Comparison of ENCODE assay signal across 8 cellular contexts in the genomic region with DNA sequence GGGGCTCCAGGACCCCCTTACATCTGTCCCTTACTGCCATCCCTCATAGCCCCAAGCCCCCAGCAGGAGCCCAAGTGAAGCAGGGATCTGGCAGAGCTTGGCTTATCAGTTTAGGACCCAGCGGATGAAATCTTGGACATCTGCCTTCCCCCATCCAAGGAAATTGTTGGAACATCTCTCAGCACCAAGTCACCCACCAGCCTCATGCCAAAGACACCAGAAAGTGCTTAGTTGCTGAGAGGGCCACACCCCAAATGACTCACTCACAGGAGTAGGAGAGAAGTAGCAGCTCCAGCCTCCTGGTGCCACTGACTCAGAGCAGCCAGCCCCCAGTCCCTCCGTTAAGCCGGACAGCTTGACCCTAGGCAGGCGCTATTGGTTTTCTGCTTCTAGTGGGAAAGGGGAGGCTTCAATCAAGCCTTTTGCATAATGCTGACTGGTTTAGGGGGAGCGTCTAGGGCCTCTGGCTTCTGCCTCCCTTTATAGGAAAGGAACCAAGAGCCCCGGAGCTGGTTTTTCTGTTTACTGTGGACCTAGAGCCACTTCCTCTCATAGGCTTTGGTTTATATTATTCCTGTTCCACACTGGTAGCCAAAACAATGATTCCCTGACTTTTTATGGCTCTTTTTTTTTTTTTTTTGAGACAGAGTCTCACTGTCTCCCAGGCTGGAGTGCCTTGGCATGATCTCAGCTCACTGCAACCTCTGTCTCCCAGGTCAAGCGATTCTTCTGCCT.
A peak's percentile ranks its signal among the peaks of the same experiment; 100 is the strongest.
DNase-seq lines count a peak whose midpoint lies in the region; TF ChIP-seq lines count a peak whose summit lies in the region.

No MANE protein-coding gene starts in this region.

- no peak for TF ChIP-seq CTCF in brain (conservative IDR thresholded peaks at IDR 0.05)
- no peak for TF ChIP-seq CTCF in tibial artery (IDR thresholded peaks at IDR 0.05)
- TF ChIP-seq CTCF in WERI-Rb-1 (IDR thresholded peaks at IDR 0.05; ENCODE audit: low read depth, low read length), result no peak

- H3K9me3 ChIP-seq in tibial artery (no peaks in the 10 kb centered on the region), WERI-Rb-1 (ENCODE audit: severe bottlenecking) (no peaks in the 10 kb centered on the region)

- H3K4me3 Mint-ChIP-seq in brain, result peak overlapping the region in 1 of 5 experiments; percentile 13

- peaks cover 45% of the 10 kb centered on the region for H3K36me3 Mint-ChIP-seq in brain

- H3K4me1 ChIP-seq in tibial artery, result peaks cover 0 to 84% (median 71%) of the 10 kb centered on the region in 4 donors

- intact Hi-C loops in tibial artery (cut with DNase I; ENCODE audit: low total_unique reads), result loop anchor here (10.0 kb wide), 1 partner anchor 260 kb away; no protein-coding TSS in a partner anchor

- H3K27me3 ChIP-seq in tibial artery (no peaks in the 10 kb centered on the region), WERI-Rb-1 (ENCODE audit: insufficient read depth, low read depth, severe bottlenecking) (no peaks in the 10 kb centered on the region)

- H3K4me1 Mint-ChIP-seq in brain, result peaks cover 55% of the 10 kb centered on the region

- H3K27ac Mint-ChIP-seq in brain, result peak overlapping the region in 4 of 5 experiments; percentile 48 to 98 (median 62)

- peak overlapping the region; percentile 86 to 87 for H3K27ac ChIP-seq in tibial artery
- H3K27ac ChIP-seq in WERI-Rb-1, result no peak overlapping the region

- H3K4me3 ChIP-seq in tibial artery, result peak overlapping the region; percentile 9 to 16
- no peak overlapping the region for H3K4me3 ChIP-seq in WERI-Rb-1 (ENCODE audit: low read depth, low read length)

- H3K27me3 Mint-ChIP-seq in brain, result peaks cover 2% of the 10 kb centered on the region

- H3K36me3 ChIP-seq in tibial artery, result peaks cover 0 to 9% (median 0%) of the 10 kb centered on the region in 3 donors
- H3K36me3 ChIP-seq in WERI-Rb-1, result peaks cover 54% of the 10 kb centered on the region

- DNase-seq in A172 (ENCODE audit: low spot score) (peak; percentile 100), M059J (ENCODE audit: low read depth) (peak; percentile 100), kidney glomerular epithelial cell (lab: John Stamatoyannopoulos, UW) (peak; percentile 99), tibial artery (peak; percentile 97), activated gamma-delta T cell (lab: John Stamatoyannopoulos, UW) (no peak), cortex of kidney (lab: John Stamatoyannopoulos, UW) (no peak), WERI-Rb-1 (no peak)

- no peaks in the 10 kb centered on the region for H3K9me3 Mint-ChIP-seq in brain

Comparison
In these comparisons a context has a peak if more than half of its experiments do, and no peak if none do; other contexts are left out.
1. DNase-seq: peak in A172 (single experiment), M059J (single experiment), kidney glomerular epithelial cell (single experiment) and tibial artery (2 of 2); none in activated gamma-delta T cell (single experiment), cortex of kidney (single experiment) and WERI-Rb-1 (single experiment).